Comparison of ENCODE assay signal across 1 cellular context in genomic region chr6:77458421-77458820, GRCh38.
TF ChIP-seq lines count a peak whose summit lies in the region.

No MANE protein-coding gene starts in this region.

TF ChIP-seq in IMR-90, 13 proteins besides CTCF, POLR2A, EP300 and RAD21 (continued from another document):
- no peak for TF ChIP-seq MAZ (IDR thresholded peaks at IDR 0.05; ENCODE audit: borderline replicate concordance, low read depth, low read length)
- no peak for TF ChIP-seq BHLHE40 (IDR thresholded peaks at IDR 0.05; ENCODE audit: low read depth, low read length)
- TF ChIP-seq MXI1 (IDR thresholded peaks at IDR 0.05; ENCODE audit: borderline replicate concordance, low read depth, low read length) = no peak
- TF ChIP-seq CEBPB (IDR thresholded peaks at IDR 0.05; ENCODE audit: low read depth, low read length) = no peak
- TF ChIP-seq NFE2L2 (IDR thresholded peaks at IDR 0.05; ENCODE audit: low read depth, low read length) = no peak
- no peak for TF ChIP-seq FOS (IDR thresholded peaks at IDR 0.05; ENCODE audit: low read depth, low read length)
- no peak for TF ChIP-seq MAFK (IDR thresholded peaks at IDR 0.05; ENCODE audit: low read depth, low read length)
- no peak for TF ChIP-seq SMC3 (IDR thresholded peaks at IDR 0.05; ENCODE audit: low read depth, low read length)
- no peak for TF ChIP-seq RFX5 (IDR thresholded peaks at IDR 0.05; ENCODE audit: low read depth, low read length)
- TF ChIP-seq CHD1 (IDR thresholded peaks at IDR 0.05; ENCODE audit: low read depth, low read length) = no peak
- TF ChIP-seq RCOR1 (IDR thresholded peaks at IDR 0.05; ENCODE audit: insufficient replicate concordance, low read length) = no peak
- TF ChIP-seq ELK1 (IDR thresholded peaks at IDR 0.05; ENCODE audit: borderline replicate concordance, low read depth, low read length) = no peak
